ENCODE assay signal across 32 cellular contexts in the genomic region with DNA sequence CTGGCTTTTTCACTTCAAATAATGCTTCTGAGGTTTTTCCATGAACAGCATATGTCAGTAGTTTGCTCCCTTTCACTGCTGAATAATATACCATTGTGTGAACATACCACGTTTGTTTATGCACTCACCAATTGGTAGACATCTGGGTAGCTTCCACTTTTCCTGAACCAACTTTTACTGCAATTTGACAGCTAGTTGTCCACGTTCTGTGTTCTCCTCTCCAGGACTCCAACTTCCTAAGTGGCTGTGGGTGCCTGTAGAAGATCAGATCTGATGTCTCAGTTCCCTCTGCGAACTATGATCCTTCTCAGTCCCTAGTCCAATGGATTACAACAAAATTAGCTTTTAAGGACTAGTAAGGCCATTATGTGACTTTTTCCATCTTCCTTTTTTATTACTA.
DNase-seq lines count a peak whose midpoint lies in the region; ATAC-seq, FAIRE-seq and TF ChIP-seq lines count a peak whose summit lies in the region.
"Had no signal": no experiment of that assay in that cellular context is flagged by ENCODE, and none has a peak within 500 bp of the region (broad histone marks: within the 10 kb centered on the region; RNA-seq: fewer than 3 reads in every experiment).

No MANE protein-coding gene starts in this region.

- no peaks in the 10 kb centered on the region for H3K36me3 ChIP-seq in astrocyte (ENCODE audit: insufficient read depth, low read length)
- H3K36me3 ChIP-seq: BE2C; BLaER1; BLaER1 treated with 17β-estradiol and CSF1 and Interleukin-3, amounts not matched to agents 10 nM and 100 nM had no signal

- no peak overlapping the region for H3K9ac ChIP-seq in astrocyte (ENCODE audit: low read length)
- H3K9ac ChIP-seq: BLaER1; BLaER1 treated with 17β-estradiol and CSF1 and Interleukin-3, amounts not matched to agents 10 nM and 100 nM had no signal

- H4K20me1 ChIP-seq in astrocyte (ENCODE audit: insufficient read depth, low read length), result no peaks in the 10 kb centered on the region
- H4K20me1 ChIP-seq: BLaER1; BLaER1 treated with 17β-estradiol and CSF1 and Interleukin-3, amounts not matched to agents 10 nM and 100 nM had no signal

- no peak for TF ChIP-seq CTCF in A549 (IDR thresholded peaks at IDR 0.05)
- TF ChIP-seq CTCF in astrocyte (IDR thresholded peaks at IDR 0.05; ENCODE audit: insufficient read depth, low read depth, low read length), result no peak

- H3K27ac ChIP-seq in A549, result no peak overlapping the region
- no peak overlapping the region for H3K27ac ChIP-seq in astrocyte (ENCODE audit: low read depth, low read length)
- H3K27ac ChIP-seq: 22Rv1; BLaER1; BLaER1 treated with 17β-estradiol and CSF1 and Interleukin-3, amounts not matched to agents 10 nM and 100 nM; C4-2B had no signal

- no peak overlapping the region for H3K4me3 Mint-ChIP-seq in astrocyte (ENCODE audit: unreplicated experiment)
- H3K4me3 Mint-ChIP-seq: B cell; CD14-positive monocyte; CD4-positive, alpha-beta memory T cell; CD4-positive, alpha-beta T cell; CD4-positive, CD25-positive, alpha-beta regulatory T cell; CD8-positive, alpha-beta memory T cell; CD8-positive, alpha-beta T cell had no signal

- TF ChIP-seq POLR2A in A549 (IDR thresholded peaks at IDR 0.05; ENCODE audit: low read length), result no peak

- FAIRE-seq in A549 (lab: Jason Lieb, UNC) (peak; percentile 39), astrocyte (lab: Jason Lieb, UNC) (peak; percentile 80)
- FAIRE-seq: A204.1, D721Med had no signal

- TF ChIP-seq RAD21 in A549 (conservative IDR thresholded peaks at IDR 0.05 in 1 of 2, IDR thresholded peaks at IDR 0.05 in 1 of 2), result no peak

- no peak overlapping the region for H3K27ac Mint-ChIP-seq in astrocyte (ENCODE audit: unreplicated experiment)
- H3K27ac Mint-ChIP-seq: B cell; CD14-positive monocyte; CD4-positive, alpha-beta memory T cell; CD4-positive, alpha-beta T cell; CD4-positive, CD25-positive, alpha-beta regulatory T cell; CD8-positive, alpha-beta memory T cell; CD8-positive, alpha-beta T cell had no signal

- WGBS in A549 (ENCODE audit: missing lambda C conversion rate), result 3% methylated on average over 3 of the region's 3 CpGs

- no peaks in the 10 kb centered on the region for H3K4me1 Mint-ChIP-seq in astrocyte (ENCODE audit: low read depth, unreplicated experiment)
- H3K4me1 Mint-ChIP-seq: B cell; CD14-positive monocyte; CD4-positive, CD25-positive, alpha-beta regulatory T cell; CD8-positive, alpha-beta memory T cell had no signal

- H3K4me3 ChIP-seq in A549, result no peak overlapping the region
- no peak overlapping the region for H3K4me3 ChIP-seq in astrocyte (ENCODE audit: insufficient read depth, low read depth, low read length)
- H3K4me3 ChIP-seq: BLaER1; BLaER1 treated with 17β-estradiol and CSF1 and Interleukin-3, amounts not matched to agents 10 nM and 100 nM had no signal

- CTCF ChIA-PET in A549 (lab: Yijun Ruan, JAX), result no interaction called here

- no peak overlapping the region for H2AFZ ChIP-seq in astrocyte (ENCODE audit: low read depth, low read length)

- H3K79me2 ChIP-seq in astrocyte (ENCODE audit: insufficient read depth, low read length), result no peaks in the 10 kb centered on the region

- H3K9me3 Mint-ChIP-seq in astrocyte (ENCODE audit: unreplicated experiment), result no peaks in the 10 kb centered on the region
- H3K9me3 Mint-ChIP-seq: CD14-positive monocyte; CD4-positive, alpha-beta memory T cell; CD4-positive, alpha-beta T cell; CD4-positive, CD25-positive, alpha-beta regulatory T cell; CD8-positive, alpha-beta memory T cell; CD8-positive, alpha-beta T cell had no signal

- TF ChIP-seq EP300 in A549 (IDR thresholded peaks at IDR 0.05), result no peak

- POLR2A ChIA-PET in A549 (lab: Yijun Ruan, JAX), result no interaction called here

- no peak for DNase-seq in A549 (ENCODE audit: low read depth in 1 of 2, low spot score in 1 of 2)
- DNase-seq in astrocyte (ENCODE audit: low read depth), result no peak
- no peak for DNase-seq in NCI-H774 (lab: John Stamatoyannopoulos, UW)
- DNase-seq: 8988T; ACHN; AML-193; BE2C; C1 segment of cervical spinal cord; Caco-2; Calu3; CD4-positive, alpha-beta memory T cell; CD4-positive, alpha-beta T cell; CD4-positive, CD25-positive, alpha-beta regulatory T cell; CD8-positive, alpha-beta memory T cell; CD8-positive, alpha-beta T cell; COR-L47; DMS 273 treated with DMSO at 0.1 percent for 48 hours; DMS153; DMS53; DMS79; DMS79 treated with DMSO at 0.1 percent for 48 hours; DND-41; EL had no signal

- H3K27me3 Mint-ChIP-seq in astrocyte (ENCODE audit: low read depth, unreplicated experiment), result no peaks in the 10 kb centered on the region
- H3K27me3 Mint-ChIP-seq: B cell; CD4-positive, alpha-beta memory T cell; CD4-positive, alpha-beta T cell; CD4-positive, CD25-positive, alpha-beta regulatory T cell; CD8-positive, alpha-beta memory T cell had no signal

- no peaks in the 10 kb centered on the region for H3K9me3 ChIP-seq in A549
- H3K9me3 ChIP-seq in astrocyte (ENCODE audit: insufficient read depth, low read depth, low read length), result no peaks in the 10 kb centered on the region
- H3K9me3 ChIP-seq: BE2C; BLaER1; BLaER1 treated with 17β-estradiol and CSF1 and Interleukin-3, amounts not matched to agents 10 nM and 100 nM; Caco-2 had no signal

- H3K4me2 ChIP-seq in A549, result no peak overlapping the region
- no peak overlapping the region for H3K4me2 ChIP-seq in astrocyte (ENCODE audit: low read length)
- H3K4me2 ChIP-seq: BLaER1; BLaER1 treated with 17β-estradiol and CSF1 and Interleukin-3, amounts not matched to agents 10 nM and 100 nM had no signal

- no peaks in the 10 kb centered on the region for H3K36me3 Mint-ChIP-seq in astrocyte (ENCODE audit: low read depth, unreplicated experiment)
- H3K36me3 Mint-ChIP-seq: CD14-positive monocyte; CD4-positive, alpha-beta memory T cell; CD4-positive, CD25-positive, alpha-beta regulatory T cell; CD8-positive, alpha-beta memory T cell; CD8-positive, alpha-beta T cell had no signal

- ATAC-seq in A549, result no peak
- ATAC-seq in GM21367 (IDR thresholded peaks at IDR 0.05; ENCODE audit: unreplicated experiment), result no peak
- ATAC-seq: CD8-positive, alpha-beta T cell had no signal

- no peaks in the 10 kb centered on the region for H3K27me3 ChIP-seq in astrocyte (ENCODE audit: insufficient read depth, low read length)
- H3K27me3 ChIP-seq: BE2C; BLaER1; BLaER1 treated with 17β-estradiol and CSF1 and Interleukin-3, amounts not matched to agents 10 nM and 100 nM had no signal

- no peaks in the 10 kb centered on the region for H3K4me1 ChIP-seq in A549
- no peaks in the 10 kb centered on the region for H3K4me1 ChIP-seq in astrocyte (ENCODE audit: insufficient read depth, low read length)
- H3K4me1 ChIP-seq: BE2C; BLaER1; BLaER1 treated with 17β-estradiol and CSF1 and Interleukin-3, amounts not matched to agents 10 nM and 100 nM; Caco-2 had no signal

TF ChIP-seq in A549, 52 proteins besides CTCF, POLR2A, EP300 and RAD21:
- TF ChIP-seq TFCP2L1 (CRISPR knock-in tag; IDR thresholded peaks at IDR 0.05) (no peak), ZSCAN20 (CRISPR knock-in tag; IDR thresholded peaks at IDR 0.05) (no peak), HDAC2 (IDR thresholded peaks at IDR 0.05) (no peak), RARB (CRISPR knock-in tag; IDR thresholded peaks at IDR 0.05) (no peak), HOXB13 (CRISPR knock-in tag; IDR thresholded peaks at IDR 0.05; ENCODE audit: low read depth) (no peak), HEYL (CRISPR knock-in tag; IDR thresholded peaks at IDR 0.05) (no peak), MYC (IDR thresholded peaks at IDR 0.05; ENCODE audit: borderline replicate concordance, low read length) (no peak), PHF8 (IDR thresholded peaks at IDR 0.05; ENCODE audit: borderline replicate concordance, low read depth) (no peak), NPAS2 (CRISPR knock-in tag; IDR thresholded peaks at IDR 0.05; ENCODE audit: borderline replicate concordance) (no peak)
